ENCODE assay signal across 21 cellular contexts in the genomic region with DNA sequence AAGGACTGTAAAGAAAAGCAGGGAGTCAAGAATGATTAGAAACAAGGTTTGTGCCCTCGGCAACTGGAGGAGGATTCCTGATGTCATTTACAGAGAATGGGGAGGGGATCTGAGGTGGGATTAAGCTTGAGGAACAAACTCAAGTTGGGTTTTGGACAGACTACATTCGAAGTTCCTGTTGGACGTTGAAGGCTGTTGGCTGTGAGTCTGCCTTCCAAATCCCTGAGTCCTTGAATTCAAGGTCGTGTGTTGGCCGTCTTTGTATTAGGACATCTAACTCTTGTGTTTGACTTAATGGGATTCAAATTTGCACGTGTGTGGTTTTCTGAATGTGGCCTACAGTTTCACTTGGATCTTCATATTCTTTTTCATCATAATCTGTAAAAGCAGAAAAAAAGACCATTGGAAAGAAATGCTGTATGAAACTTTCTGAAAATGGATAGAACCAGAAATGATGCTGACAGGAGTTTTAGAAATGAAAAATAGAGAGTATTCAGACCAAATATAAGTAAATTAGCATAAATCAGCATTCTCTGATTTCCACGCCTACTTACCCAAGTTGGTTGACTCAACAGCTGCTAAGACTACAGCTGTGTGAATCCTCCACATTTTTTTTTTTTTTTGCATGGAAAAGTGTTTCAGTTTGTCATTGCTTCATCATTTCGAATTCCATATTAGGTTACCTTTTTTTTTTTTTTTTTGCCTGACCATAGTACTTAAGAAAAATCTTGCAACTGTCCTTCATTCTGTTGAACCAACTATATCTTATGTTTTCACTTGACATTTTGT.
"Had no signal": no experiment of that assay in that cellular context is flagged by ENCODE, and none has a peak within 500 bp of the region (broad histone marks: within the 10 kb centered on the region; RNA-seq: fewer than 3 reads in every experiment).

No MANE protein-coding gene starts in this region.

- DNase-seq: activated B cell treated with CpG ODN at 0.5 μM for 24 hours; activated CD4-positive, alpha-beta T cell treated with anti-CD3 and anti-CD28 coated beads for 36 hours; activated CD4-positive, alpha-beta T cell treated with anti-CD3 and anti-CD28 coated beads, Interleukin-2, amount 50 U/mL, for 4 hours; activated CD8-positive, alpha-beta memory T cell treated with anti-CD3 and anti-CD28 coated beads for 24 hours; activated CD8-positive, alpha-beta memory T cell treated with anti-CD3 and anti-CD28 coated beads, Interleukin-2, amount 50 U/mL, for 4 hours; activated naive CD4-positive, alpha-beta T cell treated with anti-CD3 and anti-CD28 coated beads for 36 hours; activated naive CD8-positive, alpha-beta T cell treated with anti-CD3 and anti-CD28 coated beads, Interleukin-2, amount 10 ng/mL, durations not matched to agents 7 days and 5 days; activated T-cell treated with anti-CD3 and anti-CD28 coated beads, Interleukin-2, amount 50 U/mL, for 4 hours; amygdala; foreskin keratinocyte; hippocampal formation; retina; stimulated activated CD4-positive, alpha-beta T cell treated with anti-CD3 and anti-CD28 coated beads, Interleukin-4, amount 100 ng/mL, for 24 hours; stimulated activated naive CD4-positive, alpha-beta T cell treated with Interleukin-2 at 50 U/mL for 16 hours; T1000; thyroid gland had no signal

- ATAC-seq: activated CD4-positive, alpha-beta T cell treated with anti-CD3 and anti-CD28 coated beads for 36 hours; activated T-cell treated with anti-CD3 and anti-CD28 coated beads, Interleukin-2, amount 50 U/mL, for 4 hours; foreskin keratinocyte had no signal

- H3K27me3 ChIP-seq: cardiac muscle cell, foreskin keratinocyte, thyroid gland had no signal

- H3K4me3 Mint-ChIP-seq: activated B cell treated with CpG ODN at 0.5 μM for 24 hours; activated CD4-positive, alpha-beta T cell treated with anti-CD3 and anti-CD28 coated beads for 36 hours; activated naive CD4-positive, alpha-beta T cell treated with anti-CD3 and anti-CD28 coated beads for 36 hours; activated naive CD8-positive, alpha-beta T cell treated with anti-CD3 and anti-CD28 coated beads, Interleukin-2, amount 10 ng/mL, durations not matched to agents 7 days and 5 days; activated T-cell treated with anti-CD3 and anti-CD28 coated beads, Interleukin-2, amount 50 U/mL, for 4 hours; memory B cell; neural crest cell; T-helper 1 cell treated with Interleukin-12 subunit alpha and Interleukin-12 subunit beta and Interleukin-4 antibody, amounts not matched to agents 30 μg/mL and 1 μg/mL, for 36 hours had no signal

- H3K4me3 ChIP-seq: cardiac muscle cell, thyroid gland had no signal

- H3K27ac Mint-ChIP-seq: activated B cell treated with CpG ODN at 0.5 μM for 24 hours; activated CD4-positive, alpha-beta T cell treated with anti-CD3 and anti-CD28 coated beads for 36 hours; activated naive CD4-positive, alpha-beta T cell treated with anti-CD3 and anti-CD28 coated beads for 36 hours; activated naive CD8-positive, alpha-beta T cell treated with anti-CD3 and anti-CD28 coated beads, Interleukin-2, amount 10 ng/mL, durations not matched to agents 7 days and 5 days; activated T-helper 2 cell treated with anti-CD3 and anti-CD28 coated beads, Interferon-gamma antibody, Interleukin-2, Interleukin-4, amounts not matched to agents 10 μg/mL and 5 μg/mL and 100 μg/mL, durations not matched to agents 14 hours and 24 hours and 36 hours; memory B cell; T-helper 1 cell treated with Interleukin-12 subunit alpha and Interleukin-12 subunit beta and Interleukin-4 antibody, amounts not matched to agents 30 μg/mL and 1 μg/mL, for 36 hours had no signal

- H3K27me3 Mint-ChIP-seq: activated B cell treated with CpG ODN at 0.5 μM for 24 hours; activated naive CD8-positive, alpha-beta T cell treated with anti-CD3 and anti-CD28 coated beads, Interleukin-2, amount 10 ng/mL, durations not matched to agents 7 days and 5 days had no signal

- H3K27ac ChIP-seq: cardiac muscle cell, foreskin keratinocyte, thyroid gland had no signal

- H3K9me3 ChIP-seq: thyroid gland had no signal

- H3K4me1 ChIP-seq: foreskin keratinocyte had no signal

- H3K36me3 ChIP-seq: cardiac muscle cell, thyroid gland had no signal

- H3K36me3 Mint-ChIP-seq: activated naive CD8-positive, alpha-beta T cell treated with anti-CD3 and anti-CD28 coated beads, Interleukin-2, amount 10 ng/mL, durations not matched to agents 7 days and 5 days; memory B cell had no signal

- H3K4me1 Mint-ChIP-seq: activated B cell treated with CpG ODN at 0.5 μM for 24 hours; activated naive CD8-positive, alpha-beta T cell treated with anti-CD3 and anti-CD28 coated beads, Interleukin-2, amount 10 ng/mL, durations not matched to agents 7 days and 5 days; memory B cell had no signal

- H3K9me3 Mint-ChIP-seq: activated naive CD4-positive, alpha-beta T cell treated with anti-CD3 and anti-CD28 coated beads for 36 hours; activated naive CD8-positive, alpha-beta T cell treated with anti-CD3 and anti-CD28 coated beads, Interleukin-2, amount 10 ng/mL, durations not matched to agents 7 days and 5 days; activated T-cell treated with anti-CD3 and anti-CD28 coated beads, Interleukin-2, amount 50 U/mL, for 4 hours; activated T-helper 2 cell treated with anti-CD3 and anti-CD28 coated beads, Interferon-gamma antibody, Interleukin-2, Interleukin-4, amounts not matched to agents 10 μg/mL and 5 μg/mL and 100 μg/mL, durations not matched to agents 14 hours and 24 hours and 36 hours; T-helper 1 cell treated with Interleukin-12 subunit alpha and Interleukin-12 subunit beta and Interleukin-4 antibody, amounts not matched to agents 30 μg/mL and 1 μg/mL, for 36 hours had no signal
